In genomic region chr7:140518370-140519006, GRCh38 we compare ENCODE assay signal across 8 cellular contexts. TPM values are rescaled to one million over a fixed set of nuclear protein-coding genes. Genes with fewer than 3 reads are reported as not detected.
DNase-seq lines count a peak whose midpoint lies in the region; ATAC-seq and TF ChIP-seq lines count a peak whose summit lies in the region.

No MANE protein-coding gene starts in this region.

- H3K27ac ChIP-seq in mammary epithelial cell (ENCODE audit: insufficient read depth, low read depth, low read length) (no peak overlapping the region), breast epithelium (peak overlapping the region in 1 of 2 donors; percentile 71), cardiac muscle cell (peak overlapping the region; percentile 40), neuronal stem cell (replicated peaks; ENCODE audit: low read length) (peak overlapping the region; percentile 11), vagina (peak overlapping the region; percentile 77)

- no peak for ATAC-seq in HG02938 (IDR thresholded peaks at IDR 0.05; ENCODE audit: unreplicated experiment)

- TF ChIP-seq CTCF in mammary epithelial cell (conservative IDR thresholded peaks at IDR 0.05 in 1 of 2, IDR thresholded peaks at IDR 0.05 in 1 of 2; ENCODE audit: extremely low read depth in 1 of 2, insufficient read depth in 1 of 2, low read depth in 1 of 2, low read length in 2 of 2) (no peak), breast epithelium (IDR thresholded peaks at IDR 0.05) (no peak), cardiac muscle cell (IDR thresholded peaks at IDR 0.05; ENCODE audit: low read depth, low read length) (no peak), vagina (IDR thresholded peaks at IDR 0.05) (peak in 1 of 3 experiments; percentile 6)

- no peak overlapping the region for H3K9ac ChIP-seq in mammary epithelial cell (ENCODE audit: insufficient read depth, low read length)
- H3K9ac ChIP-seq in neuronal stem cell (ENCODE audit: low read depth, low read length, poor library complexity), result no peak overlapping the region

- peaks cover 3% of the 10 kb centered on the region for H3K79me1 ChIP-seq in neuronal stem cell (ENCODE audit: low read depth, low read length)

- dilution Hi-C loops in mammary epithelial cell (cut with HindIII; ENCODE audit: low sequenced_read_pairs), result no loop called here

- H3K9me3 ChIP-seq in mammary epithelial cell (replicated peaks; ENCODE audit: insufficient read depth, low read length), result no peaks in the 10 kb centered on the region
- no peaks in the 10 kb centered on the region for H3K9me3 ChIP-seq in breast epithelium
- H3K9me3 ChIP-seq in cardiac muscle cell (ENCODE audit: low read depth), result no peaks in the 10 kb centered on the region
- no peaks in the 10 kb centered on the region for H3K9me3 ChIP-seq in neuronal stem cell (replicated peaks in 1 of 2; ENCODE audit: control insufficient read depth in 2 of 2, insufficient read depth in 1 of 2, low read depth in 1 of 2, low read length in 2 of 2)
- H3K9me3 ChIP-seq in vagina, result no peaks in the 10 kb centered on the region

- H3K36me3 ChIP-seq in mammary epithelial cell (ENCODE audit: insufficient read depth, low read length), result no peaks in the 10 kb centered on the region
- H3K36me3 ChIP-seq in breast epithelium, result no peaks in the 10 kb centered on the region
- H3K36me3 ChIP-seq in cardiac muscle cell, result no peaks in the 10 kb centered on the region
- H3K36me3 ChIP-seq in neuronal stem cell (replicated peaks in 1 of 2; ENCODE audit: control insufficient read depth in 2 of 2, insufficient read depth in 2 of 2, low read length in 2 of 2), result peaks cover 18 to 47% of the 10 kb centered on the region in 2 donors
- peaks cover 0 to 9% of the 10 kb centered on the region in 2 donors for H3K36me3 ChIP-seq in vagina

- no peak overlapping the region for H3K18ac ChIP-seq in neuronal stem cell (ENCODE audit: low read length)

- CTCF ChIA-PET in mammary epithelial cell (lab: Charles Lee; ENCODE audit: low non-redundant PET), result interaction anchor here (1.4 kb wide), 1 partner anchor 135 kb away, joined by 14 read pairs; no protein-coding TSS in a partner anchor

- H3K14ac ChIP-seq in neuronal stem cell (ENCODE audit: low read length), result no peak overlapping the region

- no peaks in the 10 kb centered on the region for H3K79me2 ChIP-seq in mammary epithelial cell (ENCODE audit: insufficient read depth, low read length)

- H2AK5ac ChIP-seq in neuronal stem cell (ENCODE audit: low read depth, low read length), result no peak overlapping the region

- in situ Hi-C loops in mammary epithelial cell (cut with MboI; ENCODE audit: low sequenced_read_pairs in 2 of 2), result loop anchor here in 1 of 2 donors (25.0 kb wide), 1 partner anchor 469 kb away; no protein-coding TSS in a partner anchor

- H2BK15ac ChIP-seq in neuronal stem cell (ENCODE audit: low read length), result no peak overlapping the region

- H2AFZ ChIP-seq in mammary epithelial cell (ENCODE audit: low read depth, low read length) (peak overlapping the region; percentile 53), neuronal stem cell (ENCODE audit: low read length) (peak overlapping the region; percentile 41)

- no peaks in the 10 kb centered on the region for H4K20me1 ChIP-seq in mammary epithelial cell (ENCODE audit: insufficient read depth, low read length)

- H3K4ac ChIP-seq in neuronal stem cell (ENCODE audit: low read length), result no peak overlapping the region

- H3K4me3 ChIP-seq in mammary epithelial cell (replicated peaks in 1 of 3; ENCODE audit: insufficient read depth in 1 of 3, low read depth in 2 of 3, low read length in 3 of 3) (no peak overlapping the region), breast epithelium (no peak overlapping the region), cardiac muscle cell (no peak overlapping the region), neuronal stem cell (ENCODE audit: low read length in 2 of 2) (no peak overlapping the region), vagina (no peak overlapping the region)

- H3K27me3 ChIP-seq in mammary epithelial cell (ENCODE audit: insufficient read depth, low read length) (no peaks in the 10 kb centered on the region), breast epithelium (no peaks in the 10 kb centered on the region), cardiac muscle cell (no peaks in the 10 kb centered on the region), neuronal stem cell (ENCODE audit: control insufficient read depth in 3 of 3, insufficient read depth in 3 of 3, low read depth in 1 of 3, low read length in 3 of 3) (no peaks in the 10 kb centered on the region), vagina (no peaks in the 10 kb centered on the region)

- BruUV-seq in mammary epithelial cell (replicated peaks; lab: Mats Ljungman, UMichigan), result no TSS peak

- DNase-seq in mammary epithelial cell (no peak), breast epithelium (ENCODE audit: low spot score in 2 of 2) (no peak), cardiac muscle cell (ENCODE audit: low read depth in 1 of 2, low spot score in 1 of 2) (no peak), neuronal stem cell (ENCODE audit: low spot score) (no peak), vagina (ENCODE audit: extremely low spot score in 2 of 2) (no peak), HuH-7 (ENCODE audit: low spot score) (no peak)
- DNase-seq in activated CD4-positive, alpha-beta T cell treated with anti-CD3 and anti-CD28 coated beads for 1 hour, result no peak

- H2BK12ac ChIP-seq in neuronal stem cell (ENCODE audit: low read length), result no peak overlapping the region

- peak overlapping the region; percentile 15 for H3K23ac ChIP-seq in neuronal stem cell (ENCODE audit: low read depth, low read length, poor library complexity)

- 89% methylated on average over 15 of the region's 15 CpGs for WGBS in mammary epithelial cell (ENCODE audit: low coverage, missing lambda C conversion rate)
- WGBS in neuronal stem cell (ENCODE audit: extremely low coverage in 2 of 2, insufficient read length in 2 of 2, insufficient replicate concordance in 1 of 2), 2 donors, result no CpG with 5 or more reads among the region's 15 CpGs

- no peak for TF ChIP-seq POLR2A in breast epithelium (IDR thresholded peaks at IDR 0.05)
- TF ChIP-seq POLR2A in vagina (IDR thresholded peaks at IDR 0.05), result no peak

- H2BK120ac ChIP-seq in neuronal stem cell (ENCODE audit: low read depth, low read length), result no peak overlapping the region

- H3K4me2 ChIP-seq in mammary epithelial cell (ENCODE audit: insufficient read depth, low read depth, low read length) (no peak overlapping the region), neuronal stem cell (ENCODE audit: insufficient read depth, low read length, poor library complexity, severe bottlenecking) (no peak overlapping the region)

- no peak overlapping the region for H2BK5ac ChIP-seq in neuronal stem cell (ENCODE audit: low read length)

- no peak overlapping the region for H4K8ac ChIP-seq in neuronal stem cell (ENCODE audit: low read depth, low read length)

- no peak overlapping the region for H4K91ac ChIP-seq in neuronal stem cell (ENCODE audit: low read depth, low read length, poor library complexity)

- H3K4me1 ChIP-seq in mammary epithelial cell (ENCODE audit: insufficient read depth, low read length) (no peaks in the 10 kb centered on the region), breast epithelium (no peaks in the 10 kb centered on the region), cardiac muscle cell (ENCODE audit: low read depth) (no peaks in the 10 kb centered on the region), neuronal stem cell (ENCODE audit: control insufficient read depth in 2 of 2, insufficient read depth in 1 of 2, low read depth in 1 of 2, low read length in 2 of 2) (peaks cover 9 to 13% of the 10 kb centered on the region in 2 donors), vagina (peaks cover 23% of the 10 kb centered on the region)

- intact Hi-C loops in mammary epithelial cell (cut with micrococcal nuclease) (loop anchor here (1.0 to 10.0 kb wide), 2 partner anchors 135 to 496 kb away; partner anchors contain the start of gene MRPS33), breast epithelium (cut with DNase I; ENCODE audit: low total_unique reads) (no loop called here), vagina (cut with DNase I) (loop anchor here (5.0 kb wide), 1 partner anchor 134 kb away; no protein-coding TSS in a partner anchor)

RNA-seq across cellular contexts. Expression of gene MKRN1, which starts 39.2 kb away (rescaled TPM):
- total RNA-seq in mammary epithelial cell (10 to 100 TPM; 48.2 to 69.6 TPM), breast epithelium (10 to 100 TPM; 58.7 to 96.2 (median 85.0) TPM), cardiac muscle cell (143 and 247 TPM in 2 replicates), vagina (38.8 TPM)
- polyA plus RNA-seq in mammary epithelial cell (37.3 TPM), cardiac muscle cell (156 and 216 TPM in 2 replicates)
- 65.0 TPM for polyA minus RNA-seq in mammary epithelial cell
- 83.9 TPM for polyA plus RNA-seq in neuronal stem cell (2013, experiment 1 of 2)
- polyA plus RNA-seq in neuronal stem cell (2013, experiment 2 of 2), result 80.5 TPM
